In genomic region chr18:26547302-26548143, GRCh38 we compare ENCODE assay signal across 8 cellular contexts. TPM values are rescaled to one million over a fixed set of nuclear protein-coding genes. Genes with fewer than 3 reads are reported as not detected.
DNase-seq lines count a peak whose midpoint lies in the region; ATAC-seq and TF ChIP-seq lines count a peak whose summit lies in the region.

No MANE protein-coding gene starts in this region.

- H3K4me3 Mint-ChIP-seq in activated CD4-positive, alpha-beta T cell treated with anti-CD3 and anti-CD28 coated beads, Interleukin-2, amount 10 ng/mL, durations not matched to agents 7 days and 5 days: peak overlapping the region; percentile 71

- CTCF ChIA-PET in activated CD4-positive, alpha-beta T cell treated with anti-CD3 and anti-CD28 coated beads, Interleukin-2, amount 10 ng/mL, durations not matched to agents 7 days and 5 days (lab: Charles Lee): interaction anchor here (0.5 to 0.7 kb wide), 4 partner anchors 12 to 700 kb away, joined by 3 read pairs; no protein-coding TSS in a partner anchor

- H3K4me3 ChIP-seq in ectodermal cell (ENCODE audit: insufficient read depth, low read depth, low read length): peak overlapping the region; percentile 61
- peak overlapping the region; percentile 86 for H3K4me3 ChIP-seq in lung

- POLR2A ChIA-PET in activated CD4-positive, alpha-beta T cell treated with anti-CD3 and anti-CD28 coated beads, Interleukin-2, amount 10 ng/mL, durations not matched to agents 7 days and 5 days (lab: Charles Lee): interaction anchor here (0.6 kb wide), 1 partner anchor 99 kb away, joined by 5 read pairs; no protein-coding TSS in a partner anchor

- DNase-seq in AG08396 (ENCODE audit: low spot score) (peak; percentile 70), lung (ENCODE audit: low spot score) (peak; percentile 63), NCI-H1436 treated with DMSO at 0.1 percent for 48 hours (lab: John Stamatoyannopoulos, UW) (no peak)
- peak; percentile 64 for DNase-seq in activated CD4-positive, alpha-beta T cell treated with anti-CD3 and anti-CD28 coated beads, Interleukin-2, amount 10 ng/mL, durations not matched to agents 7 days and 5 days
- DNase-seq in stimulated activated CD8-positive, alpha-beta memory T cell treated with anti-CD3 and anti-CD28 coated beads, Interleukin-12 subunit alpha, Interleukin-12 subunit beta, amount 100 ng/mL, for 4 hours (ENCODE audit: low read depth): peak; percentile 24

- H3K27me3 Mint-ChIP-seq in activated CD4-positive, alpha-beta T cell treated with anti-CD3 and anti-CD28 coated beads, Interleukin-2, amount 10 ng/mL, durations not matched to agents 7 days and 5 days: peaks cover 33% of the 10 kb centered on the region

- H3K9me3 Mint-ChIP-seq in activated CD4-positive, alpha-beta T cell treated with anti-CD3 and anti-CD28 coated beads, Interleukin-2, amount 10 ng/mL, durations not matched to agents 7 days and 5 days: no peaks in the 10 kb centered on the region

- H3K27me3 ChIP-seq in ectodermal cell (ENCODE audit: control insufficient read depth, insufficient read depth, low read length, poor library complexity, severe bottlenecking) (peaks cover 64% of the 10 kb centered on the region), lung (ENCODE audit: control insufficient read depth, insufficient read depth) (no peaks in the 10 kb centered on the region)

- H3K27ac ChIP-seq in ectodermal cell (ENCODE audit: insufficient read depth, low read depth, low read length, poor library complexity, severe bottlenecking): no peak overlapping the region
- H3K27ac ChIP-seq in lung (ENCODE audit: low read depth in 1 of 2, low read length in 1 of 2): peak overlapping the region in 1 of 2 donors; percentile 12

- H3K9me3 ChIP-seq in ectodermal cell (ENCODE audit: control insufficient read depth, low read length) (no peaks in the 10 kb centered on the region), lung (ENCODE audit: control insufficient read depth in 2 of 2, insufficient read depth in 1 of 2, low read length in 1 of 2) (peaks cover 0 to 4% of the 10 kb centered on the region in 2 donors)

- TF ChIP-seq CTCF in lung (IDR thresholded peaks at IDR 0.05; ENCODE audit: control extremely low read depth, extremely low read depth): no peak

- H3K36me3 ChIP-seq in ectodermal cell (ENCODE audit: control insufficient read depth, insufficient read depth, low read length): no peaks in the 10 kb centered on the region
- H3K36me3 ChIP-seq in lung (ENCODE audit: control insufficient read depth in 2 of 2, insufficient read depth in 2 of 2, low read length in 2 of 2): no peaks in the 10 kb centered on the region

- peak; percentile 51 for ATAC-seq in GM19324 (IDR thresholded peaks at IDR 0.05; ENCODE audit: low FRiP score, unreplicated experiment)
- ATAC-seq in HG03442 (IDR thresholded peaks at IDR 0.05; ENCODE audit: unreplicated experiment): peak; percentile 66
- ATAC-seq in lung (ENCODE audit: insufficient read depth, low FRiP score): peak; percentile 9

- H3K4me1 Mint-ChIP-seq in activated CD4-positive, alpha-beta T cell treated with anti-CD3 and anti-CD28 coated beads, Interleukin-2, amount 10 ng/mL, durations not matched to agents 7 days and 5 days: peaks cover 33% of the 10 kb centered on the region

- H3K4me1 ChIP-seq in ectodermal cell (ENCODE audit: control insufficient read depth, insufficient read depth, low read length) (peaks cover 40% of the 10 kb centered on the region), lung (ENCODE audit: control insufficient read depth in 2 of 2, insufficient read depth in 2 of 2, low read length in 2 of 2) (peaks cover 4 to 28% of the 10 kb centered on the region in 2 donors)

- WGBS in ectodermal cell, 2 experiments: 1% methylated on average over 96 of the region's 96 CpGs
- 21 to 25% methylated on average over 79 to 96 of the region's 96 CpGs for WGBS in lung, 2 donors

- H3K27ac Mint-ChIP-seq in activated CD4-positive, alpha-beta T cell treated with anti-CD3 and anti-CD28 coated beads, Interleukin-2, amount 10 ng/mL, durations not matched to agents 7 days and 5 days: no peak overlapping the region

- peaks cover 4% of the 10 kb centered on the region for H3K36me3 Mint-ChIP-seq in activated CD4-positive, alpha-beta T cell treated with anti-CD3 and anti-CD28 coated beads, Interleukin-2, amount 10 ng/mL, durations not matched to agents 7 days and 5 days (ENCODE audit: low read depth)

RNA-seq across cellular contexts. Expression of gene KCTD1, which starts 0.8 kb away (rescaled TPM):
- total RNA-seq in activated CD4-positive, alpha-beta T cell treated with anti-CD3 and anti-CD28 coated beads, Interleukin-2, amount 10 ng/mL, durations not matched to agents 7 days and 5 days: 1 to 10 TPM; 4.2 to 5.3 TPM
- 24.3 TPM for polyA plus RNA-seq in ectodermal cell (2013, experiment 1 of 4)
- polyA plus RNA-seq in ectodermal cell (2013, experiment 2 of 4): 22.7 TPM
- polyA plus RNA-seq in ectodermal cell (2013, experiment 3 of 4): 21.1 TPM
- 22.2 TPM for polyA plus RNA-seq in ectodermal cell (2013, experiment 4 of 4)
- 10 to 100 TPM; 11.8 to 17.5 TPM for total RNA-seq in lung
- 1 to 10 TPM; 4.0 to 6.6 TPM for polyA plus RNA-seq in lung

Comparison
In these comparisons a context has a peak if more than half of its experiments do, and no peak if none do; other contexts are left out.
1. ATAC-seq: peak in every context shown above with its lines; median percentile 66 in HG03442; 51 in GM19324; 9 in lung.